Comparison of ENCODE assay signal across 8 cellular contexts in the genomic region with DNA sequence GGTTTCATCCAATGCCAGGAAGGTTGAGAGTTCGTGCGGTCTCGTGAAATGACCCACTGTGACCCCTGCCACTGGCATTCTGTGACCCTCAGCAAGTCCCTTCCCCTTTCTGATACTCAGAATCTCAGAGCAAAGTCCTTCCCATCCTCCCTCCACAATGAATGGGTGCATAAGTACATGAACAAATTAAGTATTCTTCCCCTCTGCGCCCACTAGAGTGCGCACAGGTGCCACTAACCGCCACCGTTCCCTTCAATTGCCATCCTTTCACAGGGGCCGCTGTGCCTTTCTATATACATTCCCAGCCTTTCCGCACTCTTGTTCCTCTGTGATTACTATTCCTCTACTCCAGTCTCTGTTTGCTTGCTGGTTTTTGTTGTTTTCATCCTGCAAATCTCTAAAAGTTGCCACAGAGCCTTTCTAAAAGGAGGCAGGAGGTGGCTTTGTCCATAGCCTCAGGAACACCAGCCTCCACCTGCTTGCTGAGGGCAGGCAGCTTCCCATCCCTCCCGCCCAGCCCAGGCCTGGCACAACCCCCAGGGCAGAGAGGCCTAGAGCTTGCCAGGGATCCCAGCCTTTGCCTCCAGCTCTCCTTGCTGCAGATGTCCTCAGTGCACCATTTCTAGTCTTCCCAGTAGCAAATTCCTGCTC. TPM values are rescaled to one million over a fixed set of nuclear protein-coding genes. Genes with fewer than 3 reads are reported as not detected.
A peak's percentile ranks its signal among the peaks of the same experiment; 100 is the strongest.
DNase-seq lines count a peak whose midpoint lies in the region; ATAC-seq and TF ChIP-seq lines count a peak whose summit lies in the region.

No MANE protein-coding gene starts in this region.

- H3K27ac ChIP-seq in HEK293 (ENCODE audit: extremely low read depth, low read depth, low read length): no peak overlapping the region

- TF ChIP-seq CTCF in HEK293 (tag by site-specific recombination; IDR thresholded peaks at IDR 0.05) (peak; percentile 96), activated B cell treated with CpG ODN at 0.5 μM for 24 hours (IDR thresholded peaks at IDR 0.05) (peak; percentile 78)

- DNase-seq in CD1c-positive myeloid dendritic cell (ENCODE audit: extremely low spot score) (peak; percentile 77), NCI-H2227 treated with DMSO at 0.1 percent for 48 hours (lab: John Stamatoyannopoulos, UW) (peak; percentile 84), activated B cell treated with CpG ODN at 0.5 μM for 24 hours (peak; percentile 54), cerebellar cortex (ENCODE audit: low spot score) (peak; percentile 94), kidney tubule cell (ENCODE audit: low spot score) (peak; percentile 76)
- DNase-seq in stimulated activated CD4-positive, alpha-beta T cell treated with anti-CD3 and anti-CD28 coated beads, Interleukin-2, amount 100 ng/mL, for 48 hours: peak; percentile 58 to 67

- POLR2A ChIA-PET in HEK293 (lab: Yijun Ruan, JAX): no interaction called here
- POLR2A ChIA-PET in activated B cell treated with CpG ODN at 0.5 μM for 24 hours (lab: Charles Lee): no interaction called here

- ATAC-seq in activated B cell treated with CpG ODN at 0.5 μM for 24 hours (ENCODE audit: low read depth) (peak; percentile 87), GM19395 (IDR thresholded peaks at IDR 0.05; ENCODE audit: unreplicated experiment) (no peak)

- H3K36me3 Mint-ChIP-seq in activated B cell treated with CpG ODN at 0.5 μM for 24 hours (ENCODE audit: low read depth): no peaks in the 10 kb centered on the region

- no peak overlapping the region for H3K4me3 Mint-ChIP-seq in activated B cell treated with CpG ODN at 0.5 μM for 24 hours

- intact Hi-C loops in activated B cell treated with CpG ODN at 0.5 μM for 24 hours (cut with micrococcal nuclease): loop anchor here (1.0 to 10.0 kb wide), 6 partner anchors 10 to 692 kb away; no protein-coding TSS in a partner anchor

- CTCF ChIA-PET in HEK293 (lab: Yijun Ruan, JAX) (interaction anchor here (0.6 to 2.4 kb wide), 23 partner anchors 9 to 694 kb away, joined by 3 to 17 read pairs (median 3); no protein-coding TSS in a partner anchor), activated B cell treated with CpG ODN at 0.5 μM for 24 hours (lab: Charles Lee) (interaction anchor here (0.7 to 5.9 kb wide), 7 partner anchors 9 to 526 kb away, joined by 3 to 48 read pairs (median 3); partner anchors contain the start of gene THOC5)

- no peaks in the 10 kb centered on the region for H3K36me3 ChIP-seq in HEK293 (ENCODE audit: control insufficient read depth in 2 of 2, insufficient read depth in 1 of 2, low read length in 2 of 2)

- H3K4me1 Mint-ChIP-seq in activated B cell treated with CpG ODN at 0.5 μM for 24 hours: peaks cover 17% of the 10 kb centered on the region

- H3K4me3 ChIP-seq in HEK293 (ENCODE audit: low read depth, low read length): no peak overlapping the region

- H3K9me3 ChIP-seq in HEK293 (ENCODE audit: control insufficient read depth, insufficient read depth, low read depth, low read length): no peaks in the 10 kb centered on the region

- H3K4me1 ChIP-seq in HEK293 (ENCODE audit: control insufficient read depth, insufficient read depth, low read length): peaks cover 3% of the 10 kb centered on the region; the same call in 1 of the 2 replicates

- no peak overlapping the region for H3K27ac Mint-ChIP-seq in activated B cell treated with CpG ODN at 0.5 μM for 24 hours

- peaks cover 2% of the 10 kb centered on the region for H3K27me3 Mint-ChIP-seq in activated B cell treated with CpG ODN at 0.5 μM for 24 hours

- no peaks in the 10 kb centered on the region for H3K9me3 Mint-ChIP-seq in activated B cell treated with CpG ODN at 0.5 μM for 24 hours

TF ChIP-seq in HEK293, 187 proteins besides CTCF, POLR2A, EP300 and RAD21 (continues in another document):
- TF ChIP-seq, protein P1, sequence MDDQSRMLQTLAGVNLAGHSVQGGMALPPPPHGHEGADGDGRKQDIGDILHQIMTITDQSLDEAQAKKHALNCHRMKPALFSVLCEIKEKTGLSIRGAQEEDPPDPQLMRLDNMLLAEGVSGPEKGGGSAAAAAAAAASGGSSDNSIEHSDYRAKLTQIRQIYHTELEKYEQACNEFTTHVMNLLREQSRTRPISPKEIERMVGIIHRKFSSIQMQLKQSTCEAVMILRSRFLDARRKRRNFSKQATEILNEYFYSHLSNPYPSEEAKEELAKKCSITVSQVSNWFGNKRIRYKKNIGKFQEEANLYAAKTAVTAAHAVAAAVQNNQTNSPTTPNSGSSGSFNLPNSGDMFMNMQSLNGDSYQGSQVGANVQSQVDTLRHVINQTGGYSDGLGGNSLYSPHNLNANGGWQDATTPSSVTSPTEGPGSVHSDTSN (CRISPR knock-in tag; IDR thresholded peaks at IDR 0.05): no peak
- TF ChIP-seq, protein P2, sequence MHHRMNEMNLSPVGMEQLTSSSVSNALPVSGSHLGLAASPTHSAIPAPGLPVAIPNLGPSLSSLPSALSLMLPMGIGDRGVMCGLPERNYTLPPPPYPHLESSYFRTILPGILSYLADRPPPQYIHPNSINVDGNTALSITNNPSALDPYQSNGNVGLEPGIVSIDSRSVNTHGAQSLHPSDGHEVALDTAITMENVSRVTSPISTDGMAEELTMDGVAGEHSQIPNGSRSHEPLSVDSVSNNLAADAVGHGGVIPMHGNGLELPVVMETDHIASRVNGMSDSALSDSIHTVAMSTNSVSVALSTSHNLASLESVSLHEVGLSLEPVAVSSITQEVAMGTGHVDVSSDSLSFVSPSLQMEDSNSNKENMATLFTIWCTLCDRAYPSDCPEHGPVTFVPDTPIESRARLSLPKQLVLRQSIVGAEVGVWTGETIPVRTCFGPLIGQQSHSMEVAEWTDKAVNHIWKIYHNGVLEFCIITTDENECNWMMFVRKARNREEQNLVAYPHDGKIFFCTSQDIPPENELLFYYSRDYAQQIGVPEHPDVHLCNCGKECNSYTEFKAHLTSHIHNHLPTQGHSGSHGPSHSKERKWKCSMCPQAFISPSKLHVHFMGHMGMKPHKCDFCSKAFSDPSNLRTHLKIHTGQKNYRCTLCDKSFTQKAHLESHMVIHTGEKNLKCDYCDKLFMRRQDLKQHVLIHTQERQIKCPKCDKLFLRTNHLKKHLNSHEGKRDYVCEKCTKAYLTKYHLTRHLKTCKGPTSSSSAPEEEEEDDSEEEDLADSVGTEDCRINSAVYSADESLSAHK (tag by site-specific recombination; IDR thresholded peaks at IDR 0.05): no peak
- TF ChIP-seq SP2 (tag by site-specific recombination; IDR thresholded peaks at IDR 0.05) (no peak), KLF1 (tag by site-specific recombination; IDR thresholded peaks at IDR 0.05) (no peak), IKZF3 (tag by site-specific recombination; IDR thresholded peaks at IDR 0.05) (no peak), WT1 (tag by site-specific recombination; IDR thresholded peaks at IDR 0.05) (no peak), ZNF48 (tag by site-specific recombination; IDR thresholded peaks at IDR 0.05) (no peak), PATZ1 (tag by site-specific recombination; IDR thresholded peaks at IDR 0.05) (no peak), ZNF660 (tag by site-specific recombination; IDR thresholded peaks at IDR 0.05) (peak; percentile 47; the same call in 1 of the 2 replicates), HOXD13 (CRISPR knock-in tag; IDR thresholded peaks at IDR 0.05; ENCODE audit: borderline replicate concordance) (no peak), ZNF488 (tag by site-specific recombination; IDR thresholded peaks at IDR 0.05) (no peak), ZSCAN23 (tag by site-specific recombination; IDR thresholded peaks at IDR 0.05) (no peak)
- TF ChIP-seq, protein P3, sequence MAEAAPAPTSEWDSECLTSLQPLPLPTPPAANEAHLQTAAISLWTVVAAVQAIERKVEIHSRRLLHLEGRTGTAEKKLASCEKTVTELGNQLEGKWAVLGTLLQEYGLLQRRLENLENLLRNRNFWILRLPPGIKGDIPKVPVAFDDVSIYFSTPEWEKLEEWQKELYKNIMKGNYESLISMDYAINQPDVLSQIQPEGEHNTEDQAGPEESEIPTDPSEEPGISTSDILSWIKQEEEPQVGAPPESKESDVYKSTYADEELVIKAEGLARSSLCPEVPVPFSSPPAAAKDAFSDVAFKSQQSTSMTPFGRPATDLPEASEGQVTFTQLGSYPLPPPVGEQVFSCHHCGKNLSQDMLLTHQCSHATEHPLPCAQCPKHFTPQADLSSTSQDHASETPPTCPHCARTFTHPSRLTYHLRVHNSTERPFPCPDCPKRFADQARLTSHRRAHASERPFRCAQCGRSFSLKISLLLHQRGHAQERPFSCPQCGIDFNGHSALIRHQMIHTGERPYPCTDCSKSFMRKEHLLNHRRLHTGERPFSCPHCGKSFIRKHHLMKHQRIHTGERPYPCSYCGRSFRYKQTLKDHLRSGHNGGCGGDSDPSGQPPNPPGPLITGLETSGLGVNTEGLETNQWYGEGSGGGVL (tag by site-specific recombination; IDR thresholded peaks at IDR 0.05): no peak

RNA-seq across cellular contexts. Expression of gene AP1B1, which starts 6.7 kb away (rescaled TPM):
- total RNA-seq in activated B cell treated with CpG ODN at 0.5 μM for 24 hours: 120 and 132 TPM in 2 replicates

RNA-seq across cellular contexts. Expression of gene RFPL1, which starts 43.3 kb away (rescaled TPM):
- total RNA-seq in activated B cell treated with CpG ODN at 0.5 μM for 24 hours: not detected in 2 replicates
